In genomic region chr4:93199492-93199891, GRCh38 we compare ENCODE assay signal across 8 cellular contexts.
A peak's percentile ranks its signal among the peaks of the same experiment; 100 is the strongest.
DNase-seq lines count a peak whose midpoint lies in the region; ATAC-seq, FAIRE-seq and TF ChIP-seq lines count a peak whose summit lies in the region.

No MANE protein-coding gene starts in this region.

- H3K36me3 Mint-ChIP-seq in neural progenitor cell: no peaks in the 10 kb centered on the region

- peak; percentile 99 for FAIRE-seq in H1 (lab: Jason Lieb, UNC)

- H3K4me3 ChIP-seq in H1 (ENCODE audit: extremely low read depth in 1 of 4, insufficient read depth in 2 of 4, low read depth in 3 of 4, low read length in 4 of 4) (no peak overlapping the region; a peak in 1 of 8 replicates), neural progenitor cell (no peak overlapping the region), MG63 (no peak overlapping the region)

- H4K20me1 ChIP-seq in H1 (replicated peaks in 1 of 2; ENCODE audit: control insufficient read depth in 1 of 2, insufficient read depth in 2 of 2, low read length in 2 of 2): peaks cover 0 to 2% of the 10 kb centered on the region in 2 experiments
- H4K20me1 ChIP-seq in neural progenitor cell (ENCODE audit: low read depth): no peaks in the 10 kb centered on the region

- TF ChIP-seq RAD21 in H1 (IDR thresholded peaks at IDR 0.05 in 1 of 2, conservative IDR thresholded peaks at IDR 0.05 in 1 of 2; ENCODE audit: low read depth in 2 of 2, low read length in 2 of 2): peak; percentile 78 to 83

- POLR2A ChIA-PET in H1 (lab: Charles Lee; ENCODE audit: partially characterized antibody): interaction anchor here (2.3 kb wide), 1 partner anchor 11 kb away, joined by 10 read pairs; no protein-coding TSS in a partner anchor

- peak in 1 of 2 experiments; percentile 36; a peak in 1 of 3 replicates for TF ChIP-seq EP300 in H1 (IDR thresholded peaks at IDR 0.05; ENCODE audit: borderline replicate concordance in 1 of 2, low read depth in 2 of 2, low read length in 2 of 2)

- no peak overlapping the region for H2BK12ac ChIP-seq in H1 (ENCODE audit: low read depth, low read length)

- no peak for ATAC-seq in GM21381 (IDR thresholded peaks at IDR 0.05; ENCODE audit: unreplicated experiment)
- ATAC-seq in activated CD4-positive, CD25-positive, alpha-beta regulatory T cell treated with anti-CD3 and anti-CD28 coated beads, Interleukin-2, amount 50 U/mL, for 24 hours: no peak

- H3K9ac ChIP-seq in H1 (replicated peaks in 1 of 4; ENCODE audit: extremely low read depth in 1 of 4, low read depth in 3 of 4, low read length in 3 of 4) (no peak overlapping the region), neural progenitor cell (no peak overlapping the region)

- H2BK120ac ChIP-seq in H1 (replicated peaks; ENCODE audit: low read depth, low read length): no peak overlapping the region

- H3F3A ChIP-seq in neural progenitor cell (ENCODE audit: low read depth): no peaks in the 10 kb centered on the region

- H2AK5ac ChIP-seq in H1 (ENCODE audit: low read depth, low read length): no peak overlapping the region

- no peak overlapping the region for H3K27ac Mint-ChIP-seq in neural progenitor cell

- H3K56ac ChIP-seq in H1 (replicated peaks; ENCODE audit: insufficient read length, low read depth, low read length): no peak overlapping the region

- H3K79me2 ChIP-seq in H1 (ENCODE audit: control insufficient read depth in 1 of 2, insufficient read depth in 2 of 2, low read length in 2 of 2) (no peaks in the 10 kb centered on the region), neural progenitor cell (ENCODE audit: low read depth) (no peaks in the 10 kb centered on the region)

- no peak overlapping the region for H3K4ac ChIP-seq in H1 (replicated peaks; ENCODE audit: insufficient read length, low read depth, low read length)

- no peaks in the 10 kb centered on the region for H3K9me3 Mint-ChIP-seq in neural progenitor cell

- H2BK20ac ChIP-seq in H1 (ENCODE audit: low read length): no peak overlapping the region

- no peak overlapping the region for H3K23ac ChIP-seq in H1 (ENCODE audit: insufficient read length)

- no peak for TF ChIP-seq POLR2A in H1 (IDR thresholded peaks at IDR 0.05; ENCODE audit: control extremely low read depth in 1 of 2, low read depth in 2 of 2, low read length in 2 of 2)

- no peak overlapping the region for H2BK5ac ChIP-seq in H1 (ENCODE audit: low read depth, low read length)

- H3K18ac ChIP-seq in H1 (ENCODE audit: extremely low read depth, low read length): no peak overlapping the region

- H2AFZ ChIP-seq in H1 (ENCODE audit: low read length): no peak overlapping the region
- H2AFZ ChIP-seq in neural progenitor cell (replicated peaks): no peak overlapping the region

- peaks cover 11% of the 10 kb centered on the region for H3K4me1 Mint-ChIP-seq in neural progenitor cell

- H3K4me1 ChIP-seq in H1 (replicated peaks in 1 of 4; ENCODE audit: control insufficient read depth in 3 of 4, insufficient read depth in 4 of 4, low read length in 3 of 4) (peaks cover 0 to 6% (median 4%) of the 10 kb centered on the region in 4 experiments; a peak in 4 of 7 replicates), neural progenitor cell (no peaks in the 10 kb centered on the region)

- H3K27ac ChIP-seq in H1 (ENCODE audit: low read depth, low read length) (no peak overlapping the region), neural progenitor cell (no peak overlapping the region)

- H3K27me3 Mint-ChIP-seq in neural progenitor cell (ENCODE audit: insufficient read depth, low read depth): no peaks in the 10 kb centered on the region

- TF ChIP-seq CTCF in H1 (IDR thresholded peaks at IDR 0.05; ENCODE audit: control extremely low read depth in 1 of 3, insufficient read depth in 1 of 3, low read depth in 1 of 3, low read length in 3 of 3) (peak in 2 of 3 experiments; percentile 58 to 67; a peak in 3 of 4 replicates), neural progenitor cell (IDR thresholded peaks at IDR 0.05) (peak; percentile 72)

- no peak overlapping the region for H3K14ac ChIP-seq in H1 (ENCODE audit: insufficient read length)

- H3K23me2 ChIP-seq in H1 (ENCODE audit: low read depth, low read length): peaks cover 2% of the 10 kb centered on the region; the same call in 1 of the 2 replicates

- H3K36me3 ChIP-seq in H1 (ENCODE audit: control insufficient read depth in 2 of 4, insufficient read depth in 4 of 4, low read length in 3 of 4) (no peaks in the 10 kb centered on the region), neural progenitor cell (no peaks in the 10 kb centered on the region), MG63 (no peaks in the 10 kb centered on the region)

- no peaks in the 10 kb centered on the region for H3K79me1 ChIP-seq in H1 (ENCODE audit: low read depth, low read length)

- H3K4me2 ChIP-seq in H1 (ENCODE audit: insufficient read depth in 1 of 2, low read depth in 2 of 2, low read length in 2 of 2) (peak overlapping the region; percentile 28 to 52; a peak in 3 of 4 replicates), neural progenitor cell (no peak overlapping the region)

- no peak overlapping the region for H4K91ac ChIP-seq in H1 (replicated peaks; ENCODE audit: insufficient read length, low read length)

- H3K27me3 ChIP-seq in H1 (replicated peaks in 1 of 4; ENCODE audit: control insufficient read depth in 3 of 4, extremely low read depth in 1 of 4, insufficient read depth in 3 of 4, low read length in 3 of 4) (no peaks in the 10 kb centered on the region), neural progenitor cell (no peaks in the 10 kb centered on the region), MG63 (no peaks in the 10 kb centered on the region)

- no peak overlapping the region for H3K4me3 Mint-ChIP-seq in neural progenitor cell

- DNase-seq in EH (ENCODE audit: low read depth) (peak; percentile 20), HK-2 (ENCODE audit: unreplicated experiment) (peak; percentile 8), NCI-H774 (lab: John Stamatoyannopoulos, UW) (peak; percentile 20), H1 (ENCODE audit: low read depth in 1 of 2, low spot score in 2 of 2) (peak in 1 of 2 experiments; percentile 25), neural progenitor cell (ENCODE audit: low spot score) (peak; percentile 73), MG63 (no peak)

- 17% methylated on average over 2 of the region's 2 CpGs; no CpG with 5 or more reads in 1 of the 2 experiments for WGBS in H1 (ENCODE audit: extremely low coverage in 1 of 2, insufficient coverage in 1 of 2, insufficient read length in 1 of 2, insufficient replicate concordance in 2 of 2, low coverage in 1 of 2, low lambda C conversion rate in 2 of 2, missing lambda C conversion rate in 1 of 2), 2 experiments

- H2BK15ac ChIP-seq in H1 (ENCODE audit: low read length): no peak overlapping the region

- H3K9me3 ChIP-seq in H1 (ENCODE audit: insufficient read depth in 2 of 2, low read depth in 1 of 2, low read length in 1 of 2) (no peaks in the 10 kb centered on the region), neural progenitor cell (ENCODE audit: low read depth) (no peaks in the 10 kb centered on the region), MG63 (no peaks in the 10 kb centered on the region)

- H4K8ac ChIP-seq in H1 (ENCODE audit: extremely low read depth, insufficient read depth, low read length): no peak overlapping the region

- H4K5ac ChIP-seq in H1 (ENCODE audit: insufficient read length, low read depth, low read length): no peak overlapping the region

- CTCF ChIA-PET in H1 (lab: Charles Lee; ENCODE audit: partially characterized antibody): interaction anchor here (0.6 to 2.7 kb wide), 13 partner anchors 11 to 450 kb away, joined by 3 to 14 read pairs (median 3); no protein-coding TSS in a partner anchor

TF ChIP-seq in H1, 55 proteins besides CTCF, POLR2A, EP300 and RAD21:
- TF ChIP-seq, protein P1, sequence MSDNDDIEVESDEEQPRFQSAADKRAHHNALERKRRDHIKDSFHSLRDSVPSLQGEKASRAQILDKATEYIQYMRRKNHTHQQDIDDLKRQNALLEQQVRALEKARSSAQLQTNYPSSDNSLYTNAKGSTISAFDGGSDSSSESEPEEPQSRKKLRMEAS (IDR thresholded peaks at IDR 0.05): 0 out of 2 replicates have a peak, but pooled peaks have one; percentile 43
- TF ChIP-seq SP1 (IDR thresholded peaks at IDR 0.05; ENCODE audit: low read depth, low read length) (0 out of 2 replicates have a peak, but pooled peaks have one; percentile 12), ATF3 (IDR thresholded peaks at IDR 0.05; ENCODE audit: insufficient read depth, low read depth, low read length) (no peak), YY1 (IDR thresholded peaks at IDR 0.05; ENCODE audit: low read depth, low read length) (0 out of 2 replicates have a peak, but pooled peaks have one; percentile 21), TEAD4 (IDR thresholded peaks at IDR 0.05; ENCODE audit: low read depth, low read length) (0 out of 2 replicates have a peak, but pooled peaks have one; percentile 37), HDAC2 (IDR thresholded peaks at IDR 0.05; ENCODE audit: borderline replicate concordance in 1 of 2, low read depth in 2 of 2, low read length in 2 of 2) (peak in 1 of 2 experiments; percentile 40; a peak in 1 of 4 replicates)
